9 cellular contexts compared by ENCODE assay signal in the genomic region with DNA sequence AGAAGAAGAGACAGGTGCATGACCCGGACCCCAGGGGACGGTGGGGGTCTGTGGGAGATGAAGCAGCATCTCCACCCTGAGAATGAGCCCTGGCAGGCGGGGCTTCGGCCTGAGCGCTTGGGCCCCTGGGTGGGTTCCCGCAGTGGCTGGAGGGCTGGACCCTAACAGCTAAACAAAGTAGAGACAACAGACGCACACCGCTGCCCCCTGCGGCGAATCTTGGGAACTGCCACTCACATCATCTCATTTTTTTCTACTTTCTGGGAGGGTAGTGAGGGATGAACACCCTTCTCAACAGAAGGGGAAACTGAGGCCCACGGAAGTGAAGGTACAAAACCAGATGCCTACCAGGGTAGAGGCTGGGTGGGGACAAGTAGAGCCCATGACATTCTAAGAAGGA.
DNase-seq lines count a peak whose midpoint lies in the region; ATAC-seq, FAIRE-seq and TF ChIP-seq lines count a peak whose summit lies in the region.
"Had no signal": no experiment of that assay in that cellular context is flagged by ENCODE, and none has a peak within 500 bp of the region (broad histone marks: within the 10 kb centered on the region; RNA-seq: fewer than 3 reads in every experiment).

No MANE protein-coding gene starts in this region.

- no peak overlapping the region for H2BK5ac ChIP-seq in H1 (ENCODE audit: low read depth, low read length)

- no peak overlapping the region for H4K5ac ChIP-seq in H1 (ENCODE audit: insufficient read length, low read depth, low read length)

- DNase-seq in activated T-cell treated with anti-CD3 and anti-CD28 coated beads for 1 hour (ENCODE audit: low read depth) (peak; percentile 22), activated T-cell treated with anti-CD3 and anti-CD28 coated beads for 4 hours (no peak), H1 (ENCODE audit: low read depth in 1 of 2, low spot score in 2 of 2) (peak in 1 of 2 experiments; percentile 76), ovary (peak in 4 of 5 donors; percentile 61 to 68 (median 62)), NCI-H345 treated with DMSO at 0.1 percent for 48 hours (lab: John Stamatoyannopoulos, UW; ENCODE audit: unreplicated experiment) (no peak), NCI-H2029 (lab: John Stamatoyannopoulos, UW) (no peak)

- H4K91ac ChIP-seq in H1 (replicated peaks; ENCODE audit: insufficient read length, low read length): no peak overlapping the region

- no peak for TF ChIP-seq EP300 in H1 (IDR thresholded peaks at IDR 0.05; ENCODE audit: borderline replicate concordance in 1 of 2, low read depth in 2 of 2, low read length in 2 of 2)
- no peak for TF ChIP-seq EP300 in ovary (IDR thresholded peaks at IDR 0.05)

- H2BK20ac ChIP-seq in H1 (ENCODE audit: low read length): no peak overlapping the region

- no peak for ATAC-seq in GM19328 (IDR thresholded peaks at IDR 0.05; ENCODE audit: unreplicated experiment)
- ATAC-seq: naive thymus-derived CD8-positive, alpha-beta T cell had no signal

- no peaks in the 10 kb centered on the region for H3K9me3 ChIP-seq in SU-DHL-6 (ENCODE audit: insufficient read depth, low read length)
- H3K9me3 ChIP-seq in H1 (ENCODE audit: insufficient read depth in 2 of 2, low read depth in 1 of 2, low read length in 1 of 2): no peaks in the 10 kb centered on the region
- no peaks in the 10 kb centered on the region for H3K9me3 ChIP-seq in ovary

- intact Hi-C loops in ovary (cut with DNase I): no loop called here

- POLR2A ChIA-PET in H1 (lab: Charles Lee; ENCODE audit: partially characterized antibody): no interaction called here

- no peaks in the 10 kb centered on the region for H3K27me3 ChIP-seq in SU-DHL-6 (ENCODE audit: low read length)
- H3K27me3 ChIP-seq in H1 (replicated peaks in 1 of 4; ENCODE audit: control insufficient read depth in 3 of 4, extremely low read depth in 1 of 4, insufficient read depth in 3 of 4, low read length in 3 of 4): no peaks in the 10 kb centered on the region
- no peaks in the 10 kb centered on the region for H3K27me3 ChIP-seq in ovary

- no peak for FAIRE-seq in H1 (lab: Jason Lieb, UNC)

- H3K27ac ChIP-seq in SU-DHL-6 (ENCODE audit: low read depth, low read length) (no peak overlapping the region), H1 (ENCODE audit: low read depth, low read length) (no peak overlapping the region), ovary (peak overlapping the region in 1 of 2 donors; percentile 31)

- no peak overlapping the region for H2BK15ac ChIP-seq in H1 (ENCODE audit: low read length)

- H3K4me2 ChIP-seq in SU-DHL-6 (ENCODE audit: low read depth, low read length, poor library complexity, severe bottlenecking): no peak overlapping the region
- H3K4me2 ChIP-seq in H1 (ENCODE audit: insufficient read depth in 1 of 2, low read depth in 2 of 2, low read length in 2 of 2): no peak overlapping the region

- no peak overlapping the region for H3K4ac ChIP-seq in H1 (replicated peaks; ENCODE audit: insufficient read length, low read depth, low read length)

- H2AFZ ChIP-seq in SU-DHL-6 (ENCODE audit: low read depth, low read length, severe bottlenecking) (no peak overlapping the region), H1 (ENCODE audit: low read length) (no peak overlapping the region)

- H3K4me3 ChIP-seq in SU-DHL-6 (ENCODE audit: insufficient read depth, low read length, poor library complexity, severe bottlenecking): no peak overlapping the region
- H3K4me3 ChIP-seq in H1 (ENCODE audit: extremely low read depth in 1 of 4, insufficient read depth in 2 of 4, low read depth in 3 of 4, low read length in 4 of 4): no peak overlapping the region
- no peak overlapping the region for H3K4me3 ChIP-seq in ovary

- no peaks in the 10 kb centered on the region for H3K9me2 ChIP-seq in SU-DHL-6 (replicated peaks; ENCODE audit: insufficient read depth, low read length)

- H2AK5ac ChIP-seq in H1 (ENCODE audit: low read depth, low read length): no peak overlapping the region

- H4K8ac ChIP-seq in H1 (ENCODE audit: extremely low read depth, insufficient read depth, low read length): no peak overlapping the region

- H3K9ac ChIP-seq in SU-DHL-6 (ENCODE audit: low read length) (no peak overlapping the region), H1 (replicated peaks in 1 of 4; ENCODE audit: extremely low read depth in 1 of 4, low read depth in 3 of 4, low read length in 3 of 4) (no peak overlapping the region)

- no peak overlapping the region for H2BK12ac ChIP-seq in H1 (ENCODE audit: low read depth, low read length)

- H3K18ac ChIP-seq in H1 (ENCODE audit: extremely low read depth, low read length): no peak overlapping the region

- no peaks in the 10 kb centered on the region for H3K23me2 ChIP-seq in H1 (ENCODE audit: low read depth, low read length)

- H3K79me2 ChIP-seq in SU-DHL-6 (ENCODE audit: insufficient read depth, low read length): no peaks in the 10 kb centered on the region
- H3K79me2 ChIP-seq in H1 (ENCODE audit: control insufficient read depth in 1 of 2, insufficient read depth in 2 of 2, low read length in 2 of 2): no peaks in the 10 kb centered on the region; a peak in 1 of 4 replicates

- H4K20me1 ChIP-seq in SU-DHL-6 (ENCODE audit: low read depth, low read length) (no peaks in the 10 kb centered on the region), H1 (replicated peaks in 1 of 2; ENCODE audit: control insufficient read depth in 1 of 2, insufficient read depth in 2 of 2, low read length in 2 of 2) (peaks cover 11 to 15% of the 10 kb centered on the region in 2 experiments)

- CTCF ChIA-PET in H1 (lab: Charles Lee; ENCODE audit: partially characterized antibody): interaction anchor here (0.6 to 5.4 kb wide), 33 partner anchors 9 to 365 kb away, joined by 3 to 60 read pairs (median 4); no protein-coding TSS in a partner anchor

- H3K79me1 ChIP-seq in H1 (ENCODE audit: low read depth, low read length): peaks cover 2% of the 10 kb centered on the region; the same call in 1 of the 2 replicates

- H3K14ac ChIP-seq in H1 (ENCODE audit: insufficient read length): no peak overlapping the region

- peaks cover 0 to 12% (median 3%) of the 10 kb centered on the region in 4 experiments; a peak in 5 of 7 replicates for H3K4me1 ChIP-seq in H1 (replicated peaks in 1 of 4; ENCODE audit: control insufficient read depth in 3 of 4, insufficient read depth in 4 of 4, low read length in 3 of 4)
- H3K4me1 ChIP-seq in ovary (ENCODE audit: insufficient read depth): peaks cover 12% of the 10 kb centered on the region

- TF ChIP-seq CTCF in SU-DHL-6 (IDR thresholded peaks at IDR 0.05; ENCODE audit: insufficient read depth, low read length, poor library complexity, severe bottlenecking) (peak; percentile 48), H1 (IDR thresholded peaks at IDR 0.05; ENCODE audit: control extremely low read depth in 1 of 3, insufficient read depth in 1 of 3, low read depth in 1 of 3, low read length in 3 of 3) (peak in 2 of 3 experiments; percentile 46 to 55; a peak in 3 of 4 replicates), ovary (IDR thresholded peaks at IDR 0.05) (peak; percentile 21 to 61 (median 22))

- WGBS in H1 (ENCODE audit: extremely low coverage in 1 of 2, insufficient coverage in 1 of 2, insufficient read length in 1 of 2, insufficient replicate concordance in 2 of 2, low coverage in 1 of 2, low lambda C conversion rate in 2 of 2, missing lambda C conversion rate in 1 of 2), 2 experiments: 58% methylated on average over 11 of the region's 11 CpGs; no CpG with 5 or more reads in 1 of the 2 experiments
- 56 to 68% (median 62%) methylated on average over 11 of the region's 11 CpGs for WGBS in ovary, 3 donors

- H3F3A ChIP-seq in SU-DHL-6 (ENCODE audit: insufficient read depth): no peaks in the 10 kb centered on the region

- H3K23ac ChIP-seq in H1 (ENCODE audit: insufficient read length): no peak overlapping the region

- no peak overlapping the region for H2BK120ac ChIP-seq in H1 (replicated peaks; ENCODE audit: low read depth, low read length)

- peak; percentile 37 to 50; a peak in 2 of 4 replicates for TF ChIP-seq RAD21 in H1 (IDR thresholded peaks at IDR 0.05 in 1 of 2, conservative IDR thresholded peaks at IDR 0.05 in 1 of 2; ENCODE audit: low read depth in 2 of 2, low read length in 2 of 2)

- no peak overlapping the region for H3K56ac ChIP-seq in H1 (replicated peaks; ENCODE audit: insufficient read length, low read depth, low read length)

- TF ChIP-seq POLR2A in H1 (IDR thresholded peaks at IDR 0.05; ENCODE audit: control extremely low read depth in 1 of 2, low read depth in 2 of 2, low read length in 2 of 2) (no peak), ovary (IDR thresholded peaks at IDR 0.05) (no peak)

- no peaks in the 10 kb centered on the region for H3K36me3 ChIP-seq in SU-DHL-6 (ENCODE audit: low read length)
- H3K36me3 ChIP-seq in H1 (ENCODE audit: control insufficient read depth in 2 of 4, insufficient read depth in 4 of 4, low read length in 3 of 4): peaks cover 3 to 15% (median 12%) of the 10 kb centered on the region in 4 experiments; a peak in 5 of 8 replicates
- no peaks in the 10 kb centered on the region for H3K36me3 ChIP-seq in ovary

TF ChIP-seq in H1, 55 proteins besides CTCF, POLR2A, EP300 and RAD21:
- TF ChIP-seq GABPA (IDR thresholded peaks at IDR 0.05; ENCODE audit: borderline replicate concordance, insufficient read depth, low read length) (0 out of 2 replicates have a peak, but pooled peaks have one; percentile 61), CTBP2 (IDR thresholded peaks at IDR 0.05; ENCODE audit: borderline replicate concordance, insufficient read depth, insufficient read length, low read length) (no peak), SIRT6 (IDR thresholded peaks at IDR 0.05; ENCODE audit: low read length) (no peak)
TF ChIP-seq in H1: peak in this region for 1.

Comparison
In these comparisons a context has a peak if more than half of its experiments do, and no peak if none do; other contexts are left out.
1. DNase-seq: peak in activated T-cell treated with anti-CD3 and anti-CD28 coated beads for 1 hour (single experiment) and ovary (4 of 5); none in activated T-cell treated with anti-CD3 and anti-CD28 coated beads for 4 hours (single experiment), NCI-H345 treated with DMSO at 0.1 percent for 48 hours (single experiment) and NCI-H2029 (single experiment).
2. Peak in every context shown above with its lines, with median percentiles within 50 percentile points of each other: CTCF ChIP-seq.